12 cellular contexts compared by ENCODE assay signal in the genomic region with DNA sequence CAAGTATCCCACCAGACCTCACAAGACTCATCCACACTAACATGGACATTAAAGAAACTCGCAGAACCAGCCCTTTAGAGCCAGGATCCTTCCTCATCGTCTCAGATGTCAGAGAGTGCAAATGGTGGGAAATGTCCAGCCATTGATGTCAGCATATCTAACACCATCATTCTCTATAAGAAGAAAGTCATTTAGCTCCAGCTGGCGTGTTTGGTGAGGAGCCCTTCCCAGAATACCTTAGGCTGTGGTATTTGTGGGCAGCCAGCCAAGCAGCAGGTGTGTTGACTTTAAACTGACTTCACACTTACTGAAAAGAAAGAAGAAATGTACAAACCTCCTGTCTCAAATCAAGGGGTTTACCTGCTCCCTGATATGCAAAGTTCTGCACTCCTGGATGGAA. TPM values are rescaled to one million over a fixed set of nuclear protein-coding genes. Genes with fewer than 3 reads are reported as not detected.
DNase-seq lines count a peak whose midpoint lies in the region; ATAC-seq and TF ChIP-seq lines count a peak whose summit lies in the region.
"Had no signal": no experiment of that assay in that cellular context is flagged by ENCODE, and none has a peak within 500 bp of the region (broad histone marks: within the 10 kb centered on the region; RNA-seq: fewer than 3 reads in every experiment).

No MANE protein-coding gene starts in this region.

- H3K27me3 ChIP-seq in PC-3 (ENCODE audit: low read length) (no peaks in the 10 kb centered on the region), trophoblast cell (ENCODE audit: insufficient read depth, low read length) (no peaks in the 10 kb centered on the region), suprapubic skin (no peaks in the 10 kb centered on the region)
- H3K27me3 ChIP-seq: BLaER1 treated with 17β-estradiol and CSF1 and Interleukin-3, amounts not matched to agents 10 nM and 100 nM had no signal

- no peak for TF ChIP-seq POLR2A in suprapubic skin (IDR thresholded peaks at IDR 0.05)

- H3K9me3 Mint-ChIP-seq in activated naive CD4-positive, alpha-beta T cell treated with anti-CD3 and anti-CD28 coated beads, Interleukin-2, amount 10 ng/mL, durations not matched to agents 7 days and 5 days: no peaks in the 10 kb centered on the region

- H3K4me1 Mint-ChIP-seq in activated naive CD4-positive, alpha-beta T cell treated with anti-CD3 and anti-CD28 coated beads, Interleukin-2, amount 10 ng/mL, durations not matched to agents 7 days and 5 days: peaks cover 79% of the 10 kb centered on the region

- H3K27me3 Mint-ChIP-seq in activated naive CD4-positive, alpha-beta T cell treated with anti-CD3 and anti-CD28 coated beads, Interleukin-2, amount 10 ng/mL, durations not matched to agents 7 days and 5 days: no peaks in the 10 kb centered on the region

- ATAC-seq in PC-3: peak; percentile 22; the same call in 1 of the 2 replicates
- ATAC-seq in GM18520 (IDR thresholded peaks at IDR 0.05; ENCODE audit: unreplicated experiment): no peak
- ATAC-seq: left lobe of liver had no signal

- H3K27ac ChIP-seq in PC-3 (ENCODE audit: low read length) (no peak overlapping the region), trophoblast cell (ENCODE audit: low read depth, low read length) (no peak overlapping the region), suprapubic skin (no peak overlapping the region)
- H3K27ac ChIP-seq: BLaER1 treated with 17β-estradiol and CSF1 and Interleukin-3, amounts not matched to agents 10 nM and 100 nM had no signal

- H2AK5ac ChIP-seq in trophoblast cell (ENCODE audit: low read length): no peak overlapping the region

- DNase-seq in DMS53 treated with DMSO at 0.1 percent for 48 hours (lab: John Stamatoyannopoulos, UW; ENCODE audit: unreplicated experiment) (peak; percentile 34), PC-3 (peak; percentile 77), trophoblast cell (peak; percentile 51 to 53), NCI-H128 (lab: John Stamatoyannopoulos, UW; ENCODE audit: unreplicated experiment) (no peak), suprapubic skin (ENCODE audit: low spot score in 2 of 2) (no peak), posterior vena cava (ENCODE audit: low spot score) (no peak)
- peak; percentile 80 for DNase-seq in activated naive CD4-positive, alpha-beta T cell treated with anti-CD3 and anti-CD28 coated beads, Interleukin-2, amount 10 ng/mL, durations not matched to agents 7 days and 5 days
- DNase-seq: effector CD8-positive, alpha-beta T cell; NCI-H1436 had no signal

- intact Hi-C loops in PC-3 (cut with micrococcal nuclease) (no loop called here), posterior vena cava (cut with DNase I) (no loop called here)

- H4K20me1 ChIP-seq in PC-3 (ENCODE audit: low read length): no peaks in the 10 kb centered on the region

- H3K79me1 ChIP-seq in trophoblast cell (ENCODE audit: low read length): no peaks in the 10 kb centered on the region

- POLR2A ChIA-PET in PC-3 (lab: Charles Lee; ENCODE audit: unreplicated experiment): no interaction called here

- H3K4me3 Mint-ChIP-seq in activated naive CD4-positive, alpha-beta T cell treated with anti-CD3 and anti-CD28 coated beads, Interleukin-2, amount 10 ng/mL, durations not matched to agents 7 days and 5 days: peak overlapping the region; percentile 32

- H2BK5ac ChIP-seq in trophoblast cell (ENCODE audit: low read depth, low read length, poor library complexity): no peak overlapping the region

- H3K4ac ChIP-seq in trophoblast cell (ENCODE audit: low read depth, low read length): no peak overlapping the region

- TF ChIP-seq CTCF in PC-3 (conservative IDR thresholded peaks at IDR 0.05; ENCODE audit: low read depth, low read length) (no peak), suprapubic skin (IDR thresholded peaks at IDR 0.05) (no peak)

- no peak for TF ChIP-seq EP300 in suprapubic skin (IDR thresholded peaks at IDR 0.05)

- no peak overlapping the region for H3K18ac ChIP-seq in trophoblast cell (ENCODE audit: low read length)

- peaks cover 2% of the 10 kb centered on the region for H3F3A ChIP-seq in PC-3 (ENCODE audit: low read length, unreplicated experiment)

- H3K9me3 ChIP-seq in PC-3 (ENCODE audit: low read length) (no peaks in the 10 kb centered on the region), trophoblast cell (ENCODE audit: insufficient read depth, low read depth, low read length) (no peaks in the 10 kb centered on the region), suprapubic skin (no peaks in the 10 kb centered on the region)
- H3K9me3 ChIP-seq: BLaER1 treated with 17β-estradiol and CSF1 and Interleukin-3, amounts not matched to agents 10 nM and 100 nM had no signal

- H3K27ac Mint-ChIP-seq in activated naive CD4-positive, alpha-beta T cell treated with anti-CD3 and anti-CD28 coated beads, Interleukin-2, amount 10 ng/mL, durations not matched to agents 7 days and 5 days: peak overlapping the region; percentile 93

- H2AFZ ChIP-seq in PC-3 (ENCODE audit: low read length) (no peak overlapping the region), trophoblast cell (ENCODE audit: insufficient read depth, low read length, poor library complexity) (no peak overlapping the region)

- H4K12ac ChIP-seq in trophoblast cell (ENCODE audit: low read depth, low read length): no peak overlapping the region

- no peak overlapping the region for H4K91ac ChIP-seq in trophoblast cell (ENCODE audit: low read depth, low read length)

- H2BK120ac ChIP-seq in trophoblast cell (ENCODE audit: insufficient read depth, low read length, poor library complexity): no peak overlapping the region

- H3K4me3 ChIP-seq in PC-3 (ENCODE audit: low read length) (no peak overlapping the region), trophoblast cell (ENCODE audit: low read depth, low read length) (no peak overlapping the region), suprapubic skin (no peak overlapping the region)
- H3K4me3 ChIP-seq: BLaER1 treated with 17β-estradiol and CSF1 and Interleukin-3, amounts not matched to agents 10 nM and 100 nM had no signal

- H3K23ac ChIP-seq in trophoblast cell (ENCODE audit: low read length): no peak overlapping the region

- no CpG with 5 or more reads among the region's 3 CpGs for WGBS in trophoblast cell (ENCODE audit: extremely low coverage, insufficient coverage, insufficient read length)
- WGBS in suprapubic skin: 46% methylated on average over 3 of the region's 3 CpGs

- H3K79me2 ChIP-seq in PC-3 (ENCODE audit: low read length): no peaks in the 10 kb centered on the region
- no peaks in the 10 kb centered on the region for H3K79me2 ChIP-seq in trophoblast cell (ENCODE audit: control insufficient read depth, insufficient read depth, low read length, poor library complexity)

- no peaks in the 10 kb centered on the region for H3K9me2 ChIP-seq in PC-3 (replicated peaks; ENCODE audit: low read length)

- H2BK12ac ChIP-seq in trophoblast cell (ENCODE audit: low read length): no peak overlapping the region

- 0 out of 2 replicates have a peak overlapping the region, but pooled peaks have one; percentile 0 for H3K4me2 ChIP-seq in PC-3 (ENCODE audit: low read length)
- H3K4me2 ChIP-seq in trophoblast cell (ENCODE audit: low read length): no peak overlapping the region
- H3K4me2 ChIP-seq: BLaER1 treated with 17β-estradiol and CSF1 and Interleukin-3, amounts not matched to agents 10 nM and 100 nM had no signal

- CTCF ChIA-PET in PC-3 (lab: Charles Lee): no interaction called here
- CTCF ChIA-PET in activated naive CD4-positive, alpha-beta T cell treated with anti-CD3 and anti-CD28 coated beads, Interleukin-2, amount 10 ng/mL, durations not matched to agents 7 days and 5 days (lab: Charles Lee): interaction anchor here (0.8 kb wide), 1 partner anchor 20 kb away, joined by 3 read pairs; no protein-coding TSS in a partner anchor

- H3K9ac ChIP-seq in PC-3 (ENCODE audit: low read length): no peak overlapping the region
- no peak overlapping the region for H3K9ac ChIP-seq in trophoblast cell (ENCODE audit: low read length)
- H3K9ac ChIP-seq: BLaER1 treated with 17β-estradiol and CSF1 and Interleukin-3, amounts not matched to agents 10 nM and 100 nM had no signal

- peaks cover 82% of the 10 kb centered on the region for H3K36me3 Mint-ChIP-seq in activated naive CD4-positive, alpha-beta T cell treated with anti-CD3 and anti-CD28 coated beads, Interleukin-2, amount 10 ng/mL, durations not matched to agents 7 days and 5 days

- BruUV-seq in PC-3 (replicated peaks; lab: Mats Ljungman, UMichigan): no TSS peak

- H3K4me1 ChIP-seq in PC-3 (ENCODE audit: insufficient read depth, low read length): peaks cover 29% of the 10 kb centered on the region
- no peaks in the 10 kb centered on the region for H3K4me1 ChIP-seq in trophoblast cell (ENCODE audit: control insufficient read depth in 1 of 2, insufficient read depth in 2 of 2, low read length in 2 of 2)
- peaks cover 11% of the 10 kb centered on the region for H3K4me1 ChIP-seq in suprapubic skin

- no peak overlapping the region for H4K8ac ChIP-seq in trophoblast cell (ENCODE audit: low read depth, low read length)

- H3K36me3 ChIP-seq in PC-3 (ENCODE audit: low read depth, low read length): peaks cover 32% of the 10 kb centered on the region
- peaks cover 8 to 24% of the 10 kb centered on the region in 2 experiments for H3K36me3 ChIP-seq in trophoblast cell (ENCODE audit: control insufficient read depth in 1 of 2, insufficient read depth in 2 of 2, low read length in 2 of 2)
- peaks cover 85% of the 10 kb centered on the region for H3K36me3 ChIP-seq in suprapubic skin

- no peak overlapping the region for H3K14ac ChIP-seq in trophoblast cell (ENCODE audit: low read length)

RNA-seq across cellular contexts. Expression of gene FYCO1, which starts 17.3 kb away (rescaled TPM):
- total RNA-seq in PC-3 (2014; rRNA removed): 15.4 and 16.9 TPM in 2 replicates
- 8.1 and 8.2 TPM in 2 replicates for polyA plus RNA-seq in trophoblast cell (2013)
- 10 to 100 TPM; 45.3 to 64.5 (median 53.7) TPM for total RNA-seq in suprapubic skin
- 10 to 100 TPM; 67.4 to 99.0 TPM for total RNA-seq in posterior vena cava

RNA-seq across cellular contexts. Expression of gene CXCR6, which starts 35.1 kb away (rescaled TPM):
- not detected in 2 replicates for total RNA-seq in PC-3 (2014; rRNA removed)
- 7.7 and 8.8 TPM in 2 replicates for polyA plus RNA-seq in trophoblast cell (2013)
- total RNA-seq in suprapubic skin: under 1 TPM in 2 of 4 donors, not detected in 2; 0.23 to 0.59 TPM
- total RNA-seq in posterior vena cava: under 1 TPM; 0.42 to 0.76 TPM
- total RNA-seq: left lobe of liver had no signal

RNA-seq across cellular contexts. Expression of gene XCR1, which starts 48.9 kb away (rescaled TPM):
- total RNA-seq in PC-3 (2014; rRNA removed): not detected in 2 replicates
- polyA plus RNA-seq in trophoblast cell (2013): 27.3 and 34.3 TPM in 2 replicates
- total RNA-seq in suprapubic skin: 1 to 10 TPM in 2 of 4 donors, under 1 TPM in 1, not detected in 1; 0.93 to 7.2 (median 1.9) TPM
- total RNA-seq in posterior vena cava: under 1 TPM; 0.14 to 0.37 TPM
- total RNA-seq: left lobe of liver had no signal

Comparison
In these comparisons a context has a peak if more than half of its experiments do, and no peak if none do; other contexts are left out.
1. DNase-seq: peak in DMS53 treated with DMSO at 0.1 percent for 48 hours (single experiment), PC-3 (single experiment), activated naive CD4-positive, alpha-beta T cell treated with anti-CD3 and anti-CD28 coated beads, Interleukin-2, amount 10 ng/mL, durations not matched to agents 7 days and 5 days (single experiment) and trophoblast cell (2 of 2); none in NCI-H128 (single experiment), suprapubic skin (0 of 2) and posterior vena cava (single experiment).